Comparison of ENCODE assay signal across 8 cellular contexts in genomic region chr1:53327183-53327941, GRCh38. TPM values are rescaled to one million over a fixed set of nuclear protein-coding genes. Genes with fewer than 3 reads are reported as not detected.
DNase-seq lines count a peak whose midpoint lies in the region; ATAC-seq, FAIRE-seq and TF ChIP-seq lines count a peak whose summit lies in the region.

No MANE protein-coding gene starts in this region.

- ATAC-seq in HG02981 (IDR thresholded peaks at IDR 0.05; ENCODE audit: unreplicated experiment) (peak; percentile 5), pancreas (peak; percentile 1 to 14 (median 10))
- ATAC-seq in activated T-cell treated with anti-CD3 and anti-CD28 coated beads, Interleukin-2, amount 50 U/mL, for 4 hours, result peak; percentile 11 to 24

- H3K27me3 ChIP-seq in OCI-LY1 (ENCODE audit: insufficient read depth, low read length), result no peaks in the 10 kb centered on the region
- H3K27me3 ChIP-seq in pancreas, result no peaks in the 10 kb centered on the region
- no peaks in the 10 kb centered on the region for H3K27me3 ChIP-seq in uterus

- H3K36me3 Mint-ChIP-seq in activated T-cell treated with anti-CD3 and anti-CD28 coated beads, Interleukin-2, amount 50 U/mL, for 4 hours (ENCODE audit: insufficient read depth), result peaks cover 10% of the 10 kb centered on the region

- peak; percentile 16 for DNase-seq in DMS79 treated with DMSO at 0.1 percent for 48 hours (lab: John Stamatoyannopoulos, UW)
- no peak for DNase-seq in DMS79 (lab: John Stamatoyannopoulos, UW)
- peak; percentile 49 for DNase-seq in activated T-cell treated with anti-CD3 and anti-CD28 coated beads, Interleukin-2, amount 50 U/mL, for 4 hours
- peak; percentile 31 for DNase-seq in fibroblast of villous mesenchyme (ENCODE audit: low read depth)
- DNase-seq in pancreas, result peak in 5 of 6 donors; percentile 8 to 84 (median 35)
- peak in 1 of 2 donors; percentile 27 for DNase-seq in uterus

- TF ChIP-seq CTCF in OCI-LY1 (IDR thresholded peaks at IDR 0.05; ENCODE audit: low read length) (no peak), fibroblast of villous mesenchyme (IDR thresholded peaks at IDR 0.05; ENCODE audit: insufficient read depth, low read depth, low read length) (no peak), pancreas (IDR thresholded peaks at IDR 0.05) (no peak), uterus (IDR thresholded peaks at IDR 0.05) (no peak)

- peak overlapping the region; percentile 94 for H3K4me2 ChIP-seq in OCI-LY1 (ENCODE audit: low read length)

- H3K4me3 ChIP-seq in OCI-LY1 (ENCODE audit: low read depth, low read length, poor library complexity, severe bottlenecking) (peak overlapping the region; percentile 77), fibroblast of villous mesenchyme (ENCODE audit: low read depth, low read length) (peak overlapping the region; percentile 86), pancreas (peak overlapping the region; percentile 43 to 81 (median 50)), uterus (peak overlapping the region; percentile 60 to 65)

- no peak overlapping the region for H2AFZ ChIP-seq in OCI-LY1 (ENCODE audit: low read length)

- peaks cover 19% of the 10 kb centered on the region for H3K79me2 ChIP-seq in OCI-LY1 (ENCODE audit: insufficient read depth, low read length)

- peak overlapping the region; percentile 97 for H3K4me3 Mint-ChIP-seq in activated T-cell treated with anti-CD3 and anti-CD28 coated beads, Interleukin-2, amount 50 U/mL, for 4 hours

- H3K9ac ChIP-seq in OCI-LY1 (ENCODE audit: low read length), result peak overlapping the region; percentile 82

- no peaks in the 10 kb centered on the region for H3K9me2 ChIP-seq in OCI-LY1 (ENCODE audit: low read depth, low read length)

- H3K36me3 ChIP-seq in OCI-LY1 (ENCODE audit: insufficient read depth, low read length), result peaks cover 36% of the 10 kb centered on the region
- H3K36me3 ChIP-seq in pancreas, result no peaks in the 10 kb centered on the region
- H3K36me3 ChIP-seq in uterus, result no peaks in the 10 kb centered on the region

- WGBS in pancreas, 2 donors, result 0% methylated on average over 60 to 73 of the region's 73 CpGs

- H3F3A ChIP-seq in OCI-LY1 (ENCODE audit: insufficient read depth, low read length), result no peaks in the 10 kb centered on the region

- no peaks in the 10 kb centered on the region for H4K20me1 ChIP-seq in OCI-LY1 (ENCODE audit: insufficient read depth, low read length)

- no peaks in the 10 kb centered on the region for H3K9me3 Mint-ChIP-seq in activated T-cell treated with anti-CD3 and anti-CD28 coated beads, Interleukin-2, amount 50 U/mL, for 4 hours

- peaks cover 15% of the 10 kb centered on the region for H3K4me1 Mint-ChIP-seq in activated T-cell treated with anti-CD3 and anti-CD28 coated beads, Interleukin-2, amount 50 U/mL, for 4 hours (ENCODE audit: low read depth)

- H3K27me3 Mint-ChIP-seq in activated T-cell treated with anti-CD3 and anti-CD28 coated beads, Interleukin-2, amount 50 U/mL, for 4 hours (ENCODE audit: low read depth), result no peaks in the 10 kb centered on the region

- H3K9me3 ChIP-seq in OCI-LY1 (ENCODE audit: low read length), result no peaks in the 10 kb centered on the region
- no peaks in the 10 kb centered on the region for H3K9me3 ChIP-seq in pancreas
- no peaks in the 10 kb centered on the region for H3K9me3 ChIP-seq in uterus

- peaks cover 27% of the 10 kb centered on the region for H3K4me1 ChIP-seq in OCI-LY1 (ENCODE audit: insufficient read depth, low read length, severe bottlenecking)
- H3K4me1 ChIP-seq in pancreas, result peaks cover 4 to 7% (median 5%) of the 10 kb centered on the region in 3 donors
- peaks cover 0 to 6% of the 10 kb centered on the region in 2 donors for H3K4me1 ChIP-seq in uterus

- intact Hi-C loops in pancreas (cut with DNase I), result no loop called here
- intact Hi-C loops in uterus (cut with DNase I; ENCODE audit: low total_unique reads), result no loop called here

- H3K27ac ChIP-seq in OCI-LY1 (ENCODE audit: low read depth, low read length, poor library complexity, severe bottlenecking) (peak overlapping the region; percentile 84), pancreas (no peak overlapping the region), uterus (peak overlapping the region; percentile 8 to 54)

- no peak for TF ChIP-seq POLR2A in uterus (IDR thresholded peaks at IDR 0.05)

- no peak for FAIRE-seq in pancreas (lab: Jason Lieb, UNC)

RNA-seq across cellular contexts. Expression of gene LRP8, which starts 0.5 kb away (rescaled TPM):
- total RNA-seq in activated T-cell treated with anti-CD3 and anti-CD28 coated beads, Interleukin-2, amount 50 U/mL, for 4 hours, result 10 to 100 TPM; 53.1 to 58.0 (median 54.6) TPM
- total RNA-seq in fibroblast of villous mesenchyme (27.6 and 34.8 TPM in 2 replicates), pancreas (1 to 10 TPM in 2 of 6 donors, under 1 TPM in 4; 0.08 to 2.3 (median 0.84) TPM), uterus (10 to 100 TPM in 1 of 4 donors, 1 to 10 TPM in 3; 1.5 to 15.3 (median 8.5) TPM)
- under 1 TPM; 0.34 to 0.40 TPM for polyA plus RNA-seq in pancreas

Comparison
In these comparisons a context has a peak if more than half of its experiments do, and no peak if none do; other contexts are left out.
1. H3K27ac ChIP-seq: peak in OCI-LY1 (single experiment) and uterus (2 of 2); none in pancreas (0 of 4).
2. Peak in every context shown above with its lines, with median percentiles within 50 percentile points of each other: ATAC-seq and H3K4me3 ChIP-seq.